Comparison of ENCODE assay signal across 1 cellular context in genomic region chr12:75505706-75506312, GRCh38.
TF ChIP-seq lines count a peak whose summit lies in the region.

No MANE protein-coding gene starts in this region.

TF ChIP-seq in GM23338, 12 proteins besides CTCF, POLR2A, EP300 and RAD21 (continued from another document):
- TF ChIP-seq REST (IDR thresholded peaks at IDR 0.05; ENCODE audit: unreplicated experiment) (no peak), EZH2phosphoT487 (IDR thresholded peaks at IDR 0.05; ENCODE audit: unreplicated experiment) (no peak), NANOG (IDR thresholded peaks at IDR 0.05; ENCODE audit: borderline replicate concordance) (no peak)
